ENCODE assay signal across 22 cellular contexts in genomic region chr6:156585859-156586258, GRCh38.
DNase-seq lines count a peak whose midpoint lies in the region; ATAC-seq and TF ChIP-seq lines count a peak whose summit lies in the region.
"Had no signal": no experiment of that assay in that cellular context is flagged by ENCODE, and none has a peak within 500 bp of the region (broad histone marks: within the 10 kb centered on the region; RNA-seq: fewer than 3 reads in every experiment).

No MANE protein-coding gene starts in this region.

- peaks cover 0 to 2% of the 10 kb centered on the region in 2 donors for H3K9me3 Mint-ChIP-seq in stimulated activated naive B cell treated with anti-CD40 and anti-IgM and Interleukin-4, amounts not matched to agents 10 μg/mL and 1 μg/mL and 100 μg/mL, for 72 hours
- H3K9me3 Mint-ChIP-seq: activated T-cell treated with anti-CD3 and anti-CD28 coated beads, Interleukin-2, amount 50 U/mL, for 72 hours; CD8-positive, alpha-beta T cell; natural killer cell treated with Interleukin-12 subunit alpha and Interleukin-12 subunit beta and Interleukin-15 and Interleukin-18, amount 100 ng/mL, for 72 hours had no signal

- TF ChIP-seq CTCF in BE2C (IDR thresholded peaks at IDR 0.05; ENCODE audit: low read depth, low read length): no peak

- H3K4me3 Mint-ChIP-seq in stimulated activated naive B cell treated with anti-CD40 and anti-IgM and Interleukin-4, amounts not matched to agents 10 μg/mL and 1 μg/mL and 100 μg/mL, for 72 hours: no peak overlapping the region
- H3K4me3 Mint-ChIP-seq: activated naive CD8-positive, alpha-beta T cell; activated T-cell treated with anti-CD3 and anti-CD28 coated beads, Interleukin-2, amount 50 U/mL, for 72 hours; CD8-positive, alpha-beta T cell; natural killer cell treated with Interleukin-12 subunit alpha and Interleukin-12 subunit beta and Interleukin-15 and Interleukin-18, amount 100 ng/mL, for 72 hours had no signal

- H3K27me3 ChIP-seq in BE2C: no peaks in the 10 kb centered on the region
- H3K27me3 ChIP-seq in HAP-1 (ENCODE audit: low read depth): peaks cover 4% of the 10 kb centered on the region; the same call in 1 of the 2 replicates
- H3K27me3 ChIP-seq: body of pancreas, SJSA1, uterus had no signal

- DNase-seq in BE2C (peak; percentile 81), HAP-1 (ENCODE audit: low spot score in 2 of 2) (peak; percentile 16 to 44), NCI-H2029 (lab: John Stamatoyannopoulos, UW) (peak; percentile 81), RPMI8226 (peak; percentile 52), NCI-H1048 (lab: John Stamatoyannopoulos, UW) (no peak)
- no peak for DNase-seq in stimulated activated naive B cell treated with anti-CD40 and anti-IgM and Interleukin-4, amounts not matched to agents 10 μg/mL and 1 μg/mL and 100 μg/mL, for 72 hours
- DNase-seq: activated CD8-positive, alpha-beta memory T cell treated with anti-CD3 and anti-CD28 coated beads for 24 hours; activated T-cell treated with anti-CD3 and anti-CD28 coated beads, Interleukin-2, amount 50 U/mL, for 72 hours; body of pancreas; CD8-positive, alpha-beta T cell; cortex of kidney; Kasumi-1; NCI-H226; stimulated activated CD4-positive, alpha-beta T cell treated with anti-CD3 and anti-CD28 coated beads, Interleukin-2, amount 100 ng/mL, for 48 hours; T-helper 9 cell; uterus had no signal

- in situ Hi-C loops in HAP-1 (cut with MboI; ENCODE audit: low sequenced_read_pairs): no loop called here

- H3K4me1 Mint-ChIP-seq in stimulated activated naive B cell treated with anti-CD40 and anti-IgM and Interleukin-4, amounts not matched to agents 10 μg/mL and 1 μg/mL and 100 μg/mL, for 72 hours: peaks cover 2 to 11% of the 10 kb centered on the region in 2 donors

- ATAC-seq in HG03378 (IDR thresholded peaks at IDR 0.05; ENCODE audit: unreplicated experiment) (no peak), GM18517 (IDR thresholded peaks at IDR 0.05; ENCODE audit: unreplicated experiment) (no peak)
- no peak for ATAC-seq in stimulated activated naive B cell treated with anti-CD40 and anti-IgM and Interleukin-4, amounts not matched to agents 10 μg/mL and 1 μg/mL and 100 μg/mL, for 72 hours (replicated peaks)
- ATAC-seq: activated CD4-positive, CD25-positive, alpha-beta regulatory T cell treated with anti-CD3 and anti-CD28 coated beads, Interleukin-2, amount 50 U/mL, for 24 hours; activated T-cell treated with anti-CD3 and anti-CD28 coated beads, Interleukin-2, amount 50 U/mL, for 72 hours; body of pancreas; CD8-positive, alpha-beta T cell; natural killer cell treated with Interleukin-12 subunit alpha and Interleukin-12 subunit beta and Interleukin-15 and Interleukin-18, amount 100 ng/mL, for 72 hours had no signal

- H3K4me1 ChIP-seq in BE2C (no peaks in the 10 kb centered on the region), HAP-1 (no peaks in the 10 kb centered on the region)
- H3K4me1 ChIP-seq: body of pancreas, SJSA1, uterus had no signal

- H3K27me3 Mint-ChIP-seq in stimulated activated naive B cell treated with anti-CD40 and anti-IgM and Interleukin-4, amounts not matched to agents 10 μg/mL and 1 μg/mL and 100 μg/mL, for 72 hours: no peaks in the 10 kb centered on the region

- H3K9me3 ChIP-seq in BE2C (no peaks in the 10 kb centered on the region), HAP-1 (no peaks in the 10 kb centered on the region)
- H3K9me3 ChIP-seq: body of pancreas, SJSA1, uterus had no signal

- no peak overlapping the region for H3K27ac Mint-ChIP-seq in stimulated activated naive B cell treated with anti-CD40 and anti-IgM and Interleukin-4, amounts not matched to agents 10 μg/mL and 1 μg/mL and 100 μg/mL, for 72 hours
- H3K27ac Mint-ChIP-seq: activated naive CD8-positive, alpha-beta T cell; activated T-cell treated with anti-CD3 and anti-CD28 coated beads, Interleukin-2, amount 50 U/mL, for 72 hours; CD8-positive, alpha-beta T cell; natural killer cell treated with Interleukin-12 subunit alpha and Interleukin-12 subunit beta and Interleukin-15 and Interleukin-18, amount 100 ng/mL, for 72 hours had no signal

- no peak overlapping the region for H3K4me3 ChIP-seq in BE2C (ENCODE audit: low read depth, low read length)
- no peak overlapping the region for H3K4me3 ChIP-seq in HAP-1
- H3K4me3 ChIP-seq: body of pancreas, SJSA1, uterus had no signal

- H3K36me3 ChIP-seq in BE2C: no peaks in the 10 kb centered on the region
- no peaks in the 10 kb centered on the region for H3K36me3 ChIP-seq in HAP-1 (replicated peaks)
- H3K36me3 ChIP-seq: SJSA1, uterus had no signal

- H3K36me3 Mint-ChIP-seq in stimulated activated naive B cell treated with anti-CD40 and anti-IgM and Interleukin-4, amounts not matched to agents 10 μg/mL and 1 μg/mL and 100 μg/mL, for 72 hours: no peaks in the 10 kb centered on the region
- H3K36me3 Mint-ChIP-seq: activated naive CD8-positive, alpha-beta T cell; CD8-positive, alpha-beta T cell; natural killer cell treated with Interleukin-12 subunit alpha and Interleukin-12 subunit beta and Interleukin-15 and Interleukin-18, amount 100 ng/mL, for 72 hours had no signal

Comparison
In these comparisons a context has a peak if more than half of its experiments do, and no peak if none do; other contexts are left out.
1. DNase-seq: peak in BE2C (single experiment), HAP-1 (2 of 2), NCI-H2029 (single experiment) and RPMI8226 (single experiment); none in stimulated activated naive B cell treated with anti-CD40 and anti-IgM and Interleukin-4, amounts not matched to agents 10 μg/mL and 1 μg/mL and 100 μg/mL, for 72 hours (single experiment) and NCI-H1048 (single experiment).